Comparison of ENCODE assay signal across 1 cellular context in the genomic region with DNA sequence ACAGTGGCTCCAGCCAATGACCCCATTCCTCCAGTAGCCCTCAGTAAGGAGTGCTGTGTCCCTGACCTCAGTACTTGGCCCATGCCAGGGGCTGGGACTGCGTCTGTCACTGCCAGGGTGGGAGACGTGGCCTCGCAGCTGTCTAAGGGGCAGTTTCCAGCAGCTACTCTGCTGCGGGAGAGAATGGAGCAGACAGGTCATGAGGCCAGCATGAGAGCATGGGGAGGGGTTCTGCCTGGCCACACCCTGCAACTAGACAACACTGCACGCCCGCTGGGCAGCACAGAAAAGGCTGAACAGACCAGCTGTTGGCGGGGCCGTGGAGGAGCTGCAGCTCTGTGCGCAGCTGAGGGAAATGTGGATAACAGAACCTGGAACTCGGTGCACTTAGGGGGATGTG.
TF ChIP-seq lines count a peak whose summit lies in the region.

No MANE protein-coding gene starts in this region.

TF ChIP-seq in HepG2, 621 proteins besides CTCF, POLR2A, EP300 and RAD21 (continued from another document):
- TF ChIP-seq, protein P1, sequence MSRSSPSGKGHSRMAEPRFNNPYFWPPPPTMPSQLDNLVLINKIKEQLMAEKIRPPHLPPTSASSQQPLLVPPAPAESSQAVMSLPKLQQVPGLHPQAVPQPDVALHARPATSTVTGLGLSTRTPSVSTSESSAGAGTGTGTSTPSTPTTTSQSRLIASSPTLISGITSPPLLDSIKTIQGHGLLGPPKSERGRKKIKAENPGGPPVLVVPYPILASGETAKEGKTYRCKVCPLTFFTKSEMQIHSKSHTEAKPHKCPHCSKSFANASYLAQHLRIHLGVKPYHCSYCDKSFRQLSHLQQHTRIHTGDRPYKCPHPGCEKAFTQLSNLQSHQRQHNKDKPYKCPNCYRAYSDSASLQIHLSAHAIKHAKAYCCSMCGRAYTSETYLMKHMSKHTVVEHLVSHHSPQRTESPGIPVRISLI (CRISPR knock-in tag; IDR thresholded peaks at IDR 0.05; ENCODE audit: borderline replicate concordance): no peak
- no peak for TF ChIP-seq ARHGAP35 (CRISPR knock-in tag; IDR thresholded peaks at IDR 0.05; ENCODE audit: borderline replicate concordance)
- no peak for TF ChIP-seq TARDBP (CRISPR knock-in tag; IDR thresholded peaks at IDR 0.05)
- TF ChIP-seq ADNP (CRISPR knock-in tag; IDR thresholded peaks at IDR 0.05): no peak
- TF ChIP-seq NFIC (IDR thresholded peaks at IDR 0.05; ENCODE audit: low read length): no peak
- TF ChIP-seq SOX13 (IDR thresholded peaks at IDR 0.05): no peak
- TF ChIP-seq SOX13 (CRISPR knock-in tag; conservative IDR thresholded peaks at IDR 0.05 in 1 of 2, IDR thresholded peaks at IDR 0.05 in 1 of 2): no peak
- no peak for TF ChIP-seq GTF3A (CRISPR knock-in tag; conservative IDR thresholded peaks at IDR 0.05)
- TF ChIP-seq ZNF557 (CRISPR knock-in tag; IDR thresholded peaks at IDR 0.05): no peak
- no peak for TF ChIP-seq HDAC1 (CRISPR knock-in tag; IDR thresholded peaks at IDR 0.05)
- TF ChIP-seq ZNF678 (CRISPR knock-in tag; IDR thresholded peaks at IDR 0.05): no peak
- no peak for TF ChIP-seq ZNF235 (CRISPR knock-in tag; IDR thresholded peaks at IDR 0.05; ENCODE audit: borderline replicate concordance)
- TF ChIP-seq ZNF282 (IDR thresholded peaks at IDR 0.05; ENCODE audit: partially characterized antibody): no peak
- TF ChIP-seq AKAP8 (CRISPR knock-in tag; IDR thresholded peaks at IDR 0.05): no peak
- no peak for TF ChIP-seq NCOA5 (CRISPR knock-in tag; IDR thresholded peaks at IDR 0.05)
- no peak for TF ChIP-seq BRCA1 (CRISPR knock-in tag; IDR thresholded peaks at IDR 0.05)
